14 cellular contexts compared by ENCODE assay signal in genomic region chr6:43492673-43493072, GRCh38. TPM values are rescaled to one million over a fixed set of nuclear protein-coding genes. Genes with fewer than 3 reads are reported as not detected.
A peak's percentile ranks its signal among the peaks of the same experiment; 100 is the strongest.
DNase-seq lines count a peak whose midpoint lies in the region; ATAC-seq, FAIRE-seq and TF ChIP-seq lines count a peak whose summit lies in the region.
"Had no signal": no experiment of that assay in that cellular context is flagged by ENCODE, and none has a peak within 500 bp of the region (broad histone marks: within the 10 kb centered on the region; RNA-seq: fewer than 3 reads in every experiment).

No MANE protein-coding gene starts in this region.

- H3K27ac ChIP-seq in right cardiac atrium (ENCODE audit: low read length) (no peak overlapping the region), breast epithelium (peak overlapping the region; percentile 45 to 64), keratinocyte (ENCODE audit: control insufficient read depth, insufficient read depth, low read length) (peak overlapping the region; percentile 54), tibial nerve (peak overlapping the region in 3 of 4 donors; percentile 13 to 84 (median 63))

- no peaks in the 10 kb centered on the region for H3K27me3 ChIP-seq in right cardiac atrium (ENCODE audit: control insufficient read depth, insufficient read depth)
- no peaks in the 10 kb centered on the region for H3K27me3 ChIP-seq in breast epithelium
- no peaks in the 10 kb centered on the region for H3K27me3 ChIP-seq in keratinocyte (ENCODE audit: control insufficient read depth, extremely low read depth, insufficient read depth, low read length)
- no peaks in the 10 kb centered on the region for H3K27me3 ChIP-seq in tibial nerve

- H3K79me2 ChIP-seq in keratinocyte (ENCODE audit: control insufficient read depth, insufficient read depth, low read length) = peaks cover 22% of the 10 kb centered on the region

- TF ChIP-seq POLR2A in breast epithelium (IDR thresholded peaks at IDR 0.05) (no peak), tibial nerve (IDR thresholded peaks at IDR 0.05) (no peak)

- dilution Hi-C loops in keratinocyte (cut with MboI; ENCODE audit: extremely low pct_ligation_motif_present, low sequenced_read_pairs) = no loop called here

- 49% methylated on average over 3 of the region's 3 CpGs for WGBS in right cardiac atrium
- 40 to 51% methylated on average over 3 of the region's 3 CpGs for WGBS in tibial nerve, 2 donors

- intact Hi-C loops in Right ventricle myocardium inferior (cut with DNase I) = no loop called here
- intact Hi-C loops in right cardiac atrium (cut with DNase I) = no loop called here
- intact Hi-C loops in breast epithelium (cut with DNase I; ENCODE audit: low total_unique reads) = no loop called here

- no peaks in the 10 kb centered on the region for H3K9me3 ChIP-seq in right cardiac atrium (ENCODE audit: control insufficient read depth, low read length)
- H3K9me3 ChIP-seq in breast epithelium = no peaks in the 10 kb centered on the region
- H3K9me3 ChIP-seq in keratinocyte (ENCODE audit: control insufficient read depth, low read depth, low read length) = no peaks in the 10 kb centered on the region
- no peaks in the 10 kb centered on the region for H3K9me3 ChIP-seq in tibial nerve

- H3K4me3 ChIP-seq in right cardiac atrium (ENCODE audit: low read length) (no peak overlapping the region), breast epithelium (peak overlapping the region in 1 of 3 donors; percentile 0), keratinocyte (ENCODE audit: control insufficient read depth in 2 of 3, extremely low read depth in 1 of 3, insufficient read depth in 2 of 3, low read depth in 1 of 3, low read length in 3 of 3) (peak overlapping the region in 1 of 3 experiments; percentile 22), tibial nerve (no peak overlapping the region)

- H3K4me1 ChIP-seq in right cardiac atrium (ENCODE audit: control insufficient read depth, insufficient read depth, low read length) (peaks cover 22% of the 10 kb centered on the region), breast epithelium (peaks cover 12 to 15% of the 10 kb centered on the region in 2 donors), keratinocyte (ENCODE audit: control insufficient read depth, extremely low read depth, insufficient read depth, low read length) (peaks cover 62% of the 10 kb centered on the region), tibial nerve (peaks cover 0 to 44% (median 21%) of the 10 kb centered on the region in 4 donors)

- H3K9ac ChIP-seq in keratinocyte (ENCODE audit: control insufficient read depth, extremely low read depth, insufficient read depth, low read length) = peak overlapping the region; percentile 10

- peaks cover 2% of the 10 kb centered on the region for H3K9me1 ChIP-seq in keratinocyte (ENCODE audit: control insufficient read depth, extremely low read depth, insufficient read depth, low read length)

- DNase-seq in Right ventricle myocardium inferior (ENCODE audit: missing footprints) (no peak), right cardiac atrium (no peak), breast epithelium (ENCODE audit: low spot score in 2 of 2) (no peak), keratinocyte (ENCODE audit: low read depth, low spot score) (no peak), tibial nerve (ENCODE audit: low spot score in 2 of 2) (no peak), putamen (ENCODE audit: low spot score) (no peak), NCI-H2081 treated with DMSO at 0.1 percent for 48 hours (lab: John Stamatoyannopoulos, UW) (no peak)
- no peak for DNase-seq in activated naive CD4-positive, alpha-beta T cell (lab: John Stamatoyannopoulos, UW)
- DNase-seq: activated CD4-positive, alpha-beta T cell treated with anti-CD3 and anti-CD28 coated beads for 36 hours; activated effector memory CD4-positive, alpha-beta T cell treated with Interleukin-2 at 50 U/mL for 16 hours; DMS153; NCI-H1436 treated with DMSO at 0.1 percent for 48 hours; NK-92 treated with Interleukin-12 subunit alpha and Interleukin-12 subunit beta, amount 100 ng/mL, for 24 hours had no signal

- H4K20me1 ChIP-seq in keratinocyte (ENCODE audit: control insufficient read depth, extremely low read depth, insufficient read depth, low read length) = no peaks in the 10 kb centered on the region

- peak overlapping the region; percentile 69 for H3K4me2 ChIP-seq in keratinocyte (ENCODE audit: control insufficient read depth, extremely low read depth, insufficient read depth, low read depth, low read length)

- TF ChIP-seq EP300 in tibial nerve (IDR thresholded peaks at IDR 0.05) = no peak

- FAIRE-seq in keratinocyte (lab: Jason Lieb, UNC) = no peak
- FAIRE-seq: colon had no signal

- H3K36me3 ChIP-seq in breast epithelium (no peaks in the 10 kb centered on the region), keratinocyte (ENCODE audit: control insufficient read depth in 2 of 2, extremely low read depth in 1 of 2, insufficient read depth in 2 of 2, low read length in 2 of 2) (peaks cover 3 to 24% of the 10 kb centered on the region in 2 experiments), tibial nerve (no peaks in the 10 kb centered on the region)

- TF ChIP-seq CTCF in breast epithelium (IDR thresholded peaks at IDR 0.05) (no peak), keratinocyte (optimal IDR thresholded peaks at IDR 0.05 in 1 of 3, IDR thresholded peaks at IDR 0.05 in 1 of 3, conservative IDR thresholded peaks at IDR 0.05 in 1 of 3; ENCODE audit: extremely low read depth in 1 of 3, insufficient read depth in 2 of 3, low read length in 3 of 3) (no peak), tibial nerve (IDR thresholded peaks at IDR 0.05) (no peak)

- no peak overlapping the region for H2AFZ ChIP-seq in keratinocyte (ENCODE audit: control insufficient read depth, low read length)

- ATAC-seq in Right ventricle myocardium inferior = peak; percentile 18
- no peak for ATAC-seq in right cardiac atrium
- ATAC-seq: activated CD4-positive, alpha-beta T cell treated with anti-CD3 and anti-CD28 coated beads for 36 hours had no signal

RNA-seq across cellular contexts. Expression of gene TJAP1, which starts 15.3 kb away (rescaled TPM):
- total RNA-seq in Right ventricle myocardium inferior (17.4 TPM), right cardiac atrium (10 to 100 TPM; 17.2 to 23.9 (median 20.1) TPM), breast epithelium (10 to 100 TPM; 18.6 to 21.8 (median 21.3) TPM), tibial nerve (10 to 100 TPM; 30.2 to 43.8 (median 32.3) TPM)
- polyA plus RNA-seq in right cardiac atrium (15.5 TPM), keratinocyte (17.2 to 45.5 TPM (median 23.3 TPM) in 3 replicates)
- polyA plus RNA-seq in keratinocyte (2011; ENCODE audit: low read depth) = 41.6 TPM
- 14.3 and 25.4 TPM in 2 replicates for polyA plus RNA-seq in keratinocyte (2011; cell fraction: cytosol; rRNA removed)
- 78.8 and 84.0 TPM in 2 replicates for polyA plus RNA-seq in keratinocyte (2011; cell fraction: nucleus; rRNA removed)
- polyA plus RNA-seq in keratinocyte (2012; ENCODE audit: low replicate concordance) = 12.6 and 28.6 TPM in 2 replicates
- 10.4 to 24.4 TPM (median 16.7 TPM) in 3 replicates for polyA minus RNA-seq in keratinocyte
- polyA minus RNA-seq in keratinocyte (2011; cell fraction: cytosol; rRNA and poly(A)+ RNA removed) = 11.7 TPM
- 11.8 and 19.6 TPM in 2 replicates for polyA minus RNA-seq in keratinocyte (2011; cell fraction: nucleus; rRNA and poly(A)+ RNA removed)

RNA-seq across cellular contexts. Expression of gene LRRC73, which starts 17.5 kb away (rescaled TPM):
- total RNA-seq in Right ventricle myocardium inferior (1.6 TPM), right cardiac atrium (1 to 10 TPM in 3 of 4 donors, under 1 TPM in 1; 0.82 to 2.5 (median 1.7) TPM), breast epithelium (under 1 TPM in 2 of 3 donors, not detected in 1; 0.29 to 0.33 TPM), tibial nerve (1 to 10 TPM in 3 of 4 donors, under 1 TPM in 1; 0.59 to 2.4 (median 1.3) TPM)
- polyA plus RNA-seq in right cardiac atrium (1.1 TPM), keratinocyte (0.16 to 0.40 TPM (median 0.18 TPM) in 3 replicates)
- polyA plus RNA-seq in keratinocyte (2011; ENCODE audit: low read depth) = 0.12 TPM
- 0.22 and 0.55 TPM in 2 replicates for polyA plus RNA-seq in keratinocyte (2011; cell fraction: cytosol; rRNA removed)
- 0.27 and 0.49 TPM in 2 replicates for polyA plus RNA-seq in keratinocyte (2011; cell fraction: nucleus; rRNA removed)
- 0.35 and 0.49 TPM in 2 replicates for polyA plus RNA-seq in keratinocyte (2012; ENCODE audit: low replicate concordance)
- polyA minus RNA-seq in keratinocyte = 0.26 to 0.30 TPM in 2 of 3 replicates, not detected in the other
- not detected for polyA minus RNA-seq in keratinocyte (2011; cell fraction: cytosol; rRNA and poly(A)+ RNA removed)
- polyA minus RNA-seq in keratinocyte (2011; cell fraction: nucleus; rRNA and poly(A)+ RNA removed) = not detected in 2 replicates

RNA-seq across cellular contexts. Expression of gene YIPF3, which starts 24.1 kb away (rescaled TPM):
- total RNA-seq in Right ventricle myocardium inferior (72.2 TPM), right cardiac atrium (10 to 100 TPM; 70.3 to 84.1 (median 71.9) TPM), breast epithelium (100 to 1,000 TPM in 1 of 3 donors, 10 to 100 TPM in 2; 89.5 to 100 (median 96.2) TPM), tibial nerve (100 to 1,000 TPM in 1 of 4 donors, 10 to 100 TPM in 3; 61.7 to 105 (median 77.9) TPM)
- polyA plus RNA-seq in right cardiac atrium (95.0 TPM), keratinocyte (120 to 138 TPM (median 136 TPM) in 3 replicates)
- polyA plus RNA-seq in keratinocyte (2011; ENCODE audit: low read depth) = 29.2 TPM
- 103 and 104 TPM in 2 replicates for polyA plus RNA-seq in keratinocyte (2011; cell fraction: cytosol; rRNA removed)
- polyA plus RNA-seq in keratinocyte (2011; cell fraction: nucleus; rRNA removed) = 154 and 155 TPM in 2 replicates
- 63.0 and 89.2 TPM in 2 replicates for polyA plus RNA-seq in keratinocyte (2012; ENCODE audit: low replicate concordance)
- 142 to 213 TPM (median 144 TPM) in 3 replicates for polyA minus RNA-seq in keratinocyte
- polyA minus RNA-seq in keratinocyte (2011; cell fraction: cytosol; rRNA and poly(A)+ RNA removed) = 90.5 TPM
- 57.6 and 64.5 TPM in 2 replicates for polyA minus RNA-seq in keratinocyte (2011; cell fraction: nucleus; rRNA and poly(A)+ RNA removed)

RNA-seq across cellular contexts. Expression of gene POLR1C, which starts 24.2 kb away (rescaled TPM):
- total RNA-seq in Right ventricle myocardium inferior (17.3 TPM), right cardiac atrium (10 to 100 TPM; 14.1 to 24.8 (median 15.6) TPM), breast epithelium (10 to 100 TPM; 18.9 to 38.8 (median 38.7) TPM), tibial nerve (10 to 100 TPM; 24.5 to 45.5 (median 29.7) TPM)
- polyA plus RNA-seq in right cardiac atrium (13.9 TPM), keratinocyte (99.6 to 121 TPM (median 119 TPM) in 3 replicates)
- polyA plus RNA-seq in keratinocyte (2011; ENCODE audit: low read depth) = 34.9 TPM
- 69.9 and 106 TPM in 2 replicates for polyA plus RNA-seq in keratinocyte (2011; cell fraction: cytosol; rRNA removed)
- 155 and 201 TPM in 2 replicates for polyA plus RNA-seq in keratinocyte (2011; cell fraction: nucleus; rRNA removed)
- polyA plus RNA-seq in keratinocyte (2012; ENCODE audit: low replicate concordance) = 90.8 and 119 TPM in 2 replicates
- polyA minus RNA-seq in keratinocyte = 35.0 to 95.4 TPM (median 86.0 TPM) in 3 replicates
- polyA minus RNA-seq in keratinocyte (2011; cell fraction: cytosol; rRNA and poly(A)+ RNA removed) = 38.0 TPM
- polyA minus RNA-seq in keratinocyte (2011; cell fraction: nucleus; rRNA and poly(A)+ RNA removed) = 28.9 and 53.4 TPM in 2 replicates

RNA-seq across cellular contexts. Expression of gene DLK2, which starts 37.3 kb away (rescaled TPM):
- 1.9 TPM for total RNA-seq in Right ventricle myocardium inferior
- total RNA-seq in right cardiac atrium = under 1 TPM in 3 of 4 donors, not detected in 1; 0.42 to 0.49 (median 0.47) TPM
- polyA plus RNA-seq in right cardiac atrium = 1.1 TPM
- 1 to 10 TPM in 2 of 3 donors, not detected in 1; 3.6 to 8.9 TPM for total RNA-seq in breast epithelium
- 19.8 to 32.2 TPM (median 31.6 TPM) in 3 replicates for polyA plus RNA-seq in keratinocyte
- 2.2 TPM for polyA plus RNA-seq in keratinocyte (2011; ENCODE audit: low read depth)
- 21.9 and 51.1 TPM in 2 replicates for polyA plus RNA-seq in keratinocyte (2011; cell fraction: cytosol; rRNA removed)
- 55.1 and 77.8 TPM in 2 replicates for polyA plus RNA-seq in keratinocyte (2011; cell fraction: nucleus; rRNA removed)
- polyA plus RNA-seq in keratinocyte (2012; ENCODE audit: low replicate concordance) = 20.2 and 38.7 TPM in 2 replicates
- polyA minus RNA-seq in keratinocyte = 23.2 to 88.5 TPM (median 28.0 TPM) in 3 replicates
- polyA minus RNA-seq in keratinocyte (2011; cell fraction: cytosol; rRNA and poly(A)+ RNA removed) = 67.7 TPM
- polyA minus RNA-seq in keratinocyte (2011; cell fraction: nucleus; rRNA and poly(A)+ RNA removed) = 34.7 and 38.7 TPM in 2 replicates
- total RNA-seq in tibial nerve = 1 to 10 TPM in 2 of 4 donors, not detected in 2; 1.0 to 3.5 TPM
